In the genomic region with DNA sequence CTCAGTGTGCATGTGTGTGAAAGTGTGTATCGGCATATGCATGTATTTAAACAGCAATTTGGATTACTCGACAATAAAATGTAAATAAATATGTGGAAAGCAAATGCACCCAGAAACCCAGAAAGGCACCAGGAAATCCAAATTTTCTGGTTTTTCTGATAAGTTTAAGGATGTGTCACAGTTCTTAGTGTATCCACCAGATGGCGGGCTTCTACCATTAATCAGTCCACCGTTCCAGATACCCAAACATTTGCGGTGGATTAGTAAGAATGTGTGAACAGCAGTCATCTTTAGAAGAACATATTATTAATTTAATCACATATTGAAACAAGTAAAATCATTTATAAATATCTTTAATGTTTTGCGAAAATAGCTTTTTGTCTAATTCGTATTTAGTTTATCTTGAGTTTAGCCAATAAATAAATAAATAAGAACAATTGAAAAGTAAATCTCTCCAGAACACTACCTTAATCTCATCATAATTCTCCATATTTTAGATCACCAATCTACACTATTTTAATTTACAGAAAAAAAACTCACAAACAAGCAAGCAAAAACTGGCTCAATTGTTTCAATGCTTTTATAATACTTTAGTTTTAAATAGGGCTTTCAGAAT, we compare ENCODE assay signal across 8 cellular contexts.
DNase-seq lines count a peak whose midpoint lies in the region; ATAC-seq, FAIRE-seq and TF ChIP-seq lines count a peak whose summit lies in the region.

No MANE protein-coding gene starts in this region.

- H3K36me3 ChIP-seq in HepG2 (replicated peaks in 1 of 2; ENCODE audit: control insufficient read depth in 1 of 2, insufficient read depth in 2 of 2, low read length in 2 of 2) = no peaks in the 10 kb centered on the region

- H2AFZ ChIP-seq in HepG2 (ENCODE audit: low read length) = no peak overlapping the region

- H3K4me1 ChIP-seq in A549 (no peaks in the 10 kb centered on the region), HepG2 (ENCODE audit: insufficient read depth, low read length) (no peaks in the 10 kb centered on the region)

- intact Hi-C loops in HepG2 (cut with micrococcal nuclease; ENCODE audit: unreplicated experiment) = loop anchor here (1.0 to 2.0 kb wide), 5 partner anchors 296 to 1518 kb away; no protein-coding TSS in a partner anchor

- POLR2A ChIA-PET in A549 (lab: Yijun Ruan, JAX) = no interaction called here
- POLR2A ChIA-PET in HepG2 (lab: Yijun Ruan, JAX) = no interaction called here

- FAIRE-seq in A549 (lab: Jason Lieb, UNC) (no peak), HepG2 (lab: Jason Lieb, UNC) (no peak)

- TF ChIP-seq RAD21 in A549 (conservative IDR thresholded peaks at IDR 0.05 in 1 of 2, IDR thresholded peaks at IDR 0.05 in 1 of 2) = peak; percentile 83 to 87
- no peak for TF ChIP-seq RAD21 in HepG2 (CRISPR knock-in tag; IDR thresholded peaks at IDR 0.05)

- peaks cover 0 to 10% of the 10 kb centered on the region in 2 experiments; a peak in 1 of 5 replicates for H3K27me3 ChIP-seq in HepG2 (ENCODE audit: control insufficient read depth in 1 of 2, insufficient read depth in 2 of 2, low read length in 2 of 2)

- H3K9me3 Mint-ChIP-seq in central memory CD8-positive, alpha-beta T cell = no peaks in the 10 kb centered on the region

- DNase-seq in A549 (ENCODE audit: low read depth in 1 of 2, low spot score in 1 of 2) = peak; percentile 1 to 44
- DNase-seq in NCI-H2171 (lab: John Stamatoyannopoulos, UW) = peak; percentile 42
- DNase-seq in central memory CD8-positive, alpha-beta T cell (ENCODE audit: low spot score in 2 of 2) = peak; percentile 25 to 33
- peak; percentile 39 for DNase-seq in HepG2 (ENCODE audit: low spot score)
- peak in 2 of 3 experiments; percentile 36 to 45 for DNase-seq in stimulated activated CD4-positive, alpha-beta T cell treated with anti-CD3 and anti-CD28 coated beads, TNF-alpha, amount 100 ng/mL, for 24 hours (ENCODE audit: low read depth in 3 of 3)

- no peak overlapping the region for H3K9ac ChIP-seq in HepG2 (ENCODE audit: insufficient read depth, low read depth, low read length)

- no peaks in the 10 kb centered on the region for H3K79me2 ChIP-seq in HepG2 (ENCODE audit: insufficient read depth, low read length)

- peak; percentile 56 to 75; a peak in 4 of 6 replicates for ATAC-seq in A549
- ATAC-seq in GM18502 (IDR thresholded peaks at IDR 0.05; ENCODE audit: poor library complexity, unreplicated experiment) = peak; percentile 96
- ATAC-seq in HG02943 (IDR thresholded peaks at IDR 0.05; ENCODE audit: low read depth, unreplicated experiment) = peak; percentile 80
- peak; percentile 73 to 80 for ATAC-seq in activated CD4-positive, CD25-positive, alpha-beta regulatory T cell treated with anti-CD3 and anti-CD28 coated beads, Interleukin-2, amount 50 U/mL, for 24 hours
- peak; percentile 63 for ATAC-seq in central memory CD8-positive, alpha-beta T cell (replicated peaks; ENCODE audit: extremely low read depth, poor library complexity, severe bottlenecking)
- peak; percentile 76 for ATAC-seq in HepG2

- TF ChIP-seq CTCF in A549 (IDR thresholded peaks at IDR 0.05) = peak; percentile 68
- TF ChIP-seq CTCF in HepG2 (CRISPR knock-in tag; IDR thresholded peaks at IDR 0.05) = peak; percentile 71

- H3K4me3 ChIP-seq in A549 (no peak overlapping the region), HepG2 (replicated peaks in 1 of 3; ENCODE audit: insufficient read depth in 1 of 3, low read depth in 2 of 3, low read length in 3 of 3) (no peak overlapping the region)

- no peak overlapping the region for H3K27ac Mint-ChIP-seq in central memory CD8-positive, alpha-beta T cell (ENCODE audit: low read depth)

- WGBS in A549 (ENCODE audit: missing lambda C conversion rate) = 3% methylated on average over 7 of the region's 7 CpGs
- 2% methylated on average over 7 of the region's 7 CpGs for WGBS in HepG2 (ENCODE audit: low lambda C conversion rate)

- H3K36me3 Mint-ChIP-seq in central memory CD8-positive, alpha-beta T cell (ENCODE audit: insufficient read depth) = no peaks in the 10 kb centered on the region

- no peak overlapping the region for H3K4me3 Mint-ChIP-seq in central memory CD8-positive, alpha-beta T cell

- in situ Hi-C loops in HepG2 (cut with HindIII; ENCODE audit: extremely low pct_ligation_motif_present, low pct_unique_long_range_greater_than_20kb) = loop anchor here (5.0 to 10.0 kb wide), 2 partner anchors 300 to 1447 kb away; partner anchors contain the start of gene DSEL

- TF ChIP-seq POLR2A in A549 (IDR thresholded peaks at IDR 0.05; ENCODE audit: low read length) = no peak
- TF ChIP-seq POLR2A in HepG2 (IDR thresholded peaks at IDR 0.05; ENCODE audit: insufficient read depth in 1 of 2, low read depth in 2 of 2, low read length in 2 of 2) = no peak

- H4K20me1 ChIP-seq in HepG2 (ENCODE audit: insufficient read depth, low read length) = no peaks in the 10 kb centered on the region

- CTCF ChIA-PET in A549 (lab: Yijun Ruan, JAX) = interaction anchor here (0.7 to 3.6 kb wide), 7 partner anchors 11 to 1442 kb away, joined by 3 to 16 read pairs (median 3); no protein-coding TSS in a partner anchor
- CTCF ChIA-PET in HepG2 (lab: Yijun Ruan, JAX; ENCODE audit: low intra/inter-chr PET ratio, low total read pairs) = interaction anchor here (0.5 to 1.6 kb wide), 5 partner anchors 32 to 1518 kb away, joined by 3 to 11 read pairs (median 7); no protein-coding TSS in a partner anchor

- H3K27ac ChIP-seq in A549 = no peak overlapping the region
- no peak overlapping the region for H3K27ac ChIP-seq in HepG2 (ENCODE audit: extremely low read length, insufficient read depth, low read length)

- BruUV-seq in HepG2 (replicated peaks; lab: Mats Ljungman, UMichigan) = no TSS peak

- H3K9me3 ChIP-seq in A549 (no peaks in the 10 kb centered on the region), HepG2 (ENCODE audit: low read length) (no peaks in the 10 kb centered on the region)

- H3K27me3 Mint-ChIP-seq in central memory CD8-positive, alpha-beta T cell = no peaks in the 10 kb centered on the region

- no peaks in the 10 kb centered on the region for H3K4me1 Mint-ChIP-seq in central memory CD8-positive, alpha-beta T cell

- TF ChIP-seq EP300 in A549 (IDR thresholded peaks at IDR 0.05) (no peak), HepG2 (IDR thresholded peaks at IDR 0.05; ENCODE audit: low read depth in 2 of 2, low read length in 2 of 2) (no peak), HepG2 (CRISPR knock-in tag; IDR thresholded peaks at IDR 0.05; ENCODE audit: borderline replicate concordance) (no peak)

- H3K4me2 ChIP-seq in A549 = no peak overlapping the region
- no peak overlapping the region for H3K4me2 ChIP-seq in HepG2 (ENCODE audit: low read depth, low read length)

TF ChIP-seq in A549, 52 proteins besides CTCF, POLR2A, EP300 and RAD21:
- no peak for TF ChIP-seq RNF2 (IDR thresholded peaks at IDR 0.05; ENCODE audit: borderline replicate concordance, low read depth)
- peak; percentile 87 for TF ChIP-seq SMC3 (IDR thresholded peaks at IDR 0.05)

TF ChIP-seq in HepG2, 621 proteins besides CTCF, POLR2A, EP300 and RAD21:
- peak; percentile 88 for TF ChIP-seq STAG1 (CRISPR knock-in tag; IDR thresholded peaks at IDR 0.05)
- peak; percentile 82 for TF ChIP-seq SMC3 (IDR thresholded peaks at IDR 0.05; ENCODE audit: low read length)
- TF ChIP-seq NKX3-1 (CRISPR knock-in tag; IDR thresholded peaks at IDR 0.05) = no peak
- no peak for TF ChIP-seq ZNF383 (CRISPR knock-in tag; IDR thresholded peaks at IDR 0.05; ENCODE audit: borderline replicate concordance)
TF ChIP-seq in HepG2: peak in this region for 2.

Comparison
In these comparisons a context has a peak if more than half of its experiments do, and no peak if none do; other contexts are left out.
1. Of the 38 proteins assayed by ChIP-seq in both HepG2 and A549: peak only in HepG2: none; only in A549: RAD21; in both: CTCF and SMC3; in neither: 35.